ENCODE assay signal across 22 cellular contexts in the genomic region with DNA sequence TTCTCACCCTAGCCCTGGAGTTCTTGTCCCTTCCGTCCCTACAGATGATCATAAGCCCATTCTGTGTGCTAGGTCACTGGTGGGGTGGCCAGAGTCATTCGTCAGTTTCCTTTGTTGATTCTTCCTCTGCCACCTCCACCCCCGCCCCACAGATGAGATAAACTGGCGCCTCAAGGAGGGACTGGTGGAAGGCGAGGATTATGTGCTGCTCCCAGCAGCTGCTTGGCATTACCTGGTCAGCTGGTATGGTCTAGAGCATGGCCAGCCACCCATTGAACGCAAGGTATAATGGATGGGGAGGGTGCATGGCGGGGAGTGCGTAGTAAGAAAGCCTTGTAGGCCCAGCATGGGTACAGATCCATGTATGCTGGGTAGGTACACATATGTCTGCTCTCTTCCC.
"Had no signal": no experiment of that assay in that cellular context is flagged by ENCODE, and none has a peak within 500 bp of the region (broad histone marks: within the 10 kb centered on the region; RNA-seq: fewer than 3 reads in every experiment).

No MANE protein-coding gene starts in this region.

- ATAC-seq: activated CD8-positive, alpha-beta T cell treated with anti-CD3 and anti-CD28 coated beads for 36 hours; activated T-helper 17 cell treated with anti-CD3 and anti-CD28 coated beads, Interleukin-2, amount 50 U/mL, for 72 hours; body of pancreas; T-cell had no signal

- H3K27me3 Mint-ChIP-seq: activated CD4-positive, alpha-beta T cell treated with anti-CD3 and anti-CD28 coated beads, Interleukin-2, amount 10 ng/mL, durations not matched to agents 7 days and 5 days; activated CD8-positive, alpha-beta T cell treated with anti-CD3 and anti-CD28 coated beads for 36 hours; activated naive CD4-positive, alpha-beta T cell treated with anti-CD3 and anti-CD28 coated beads, Interleukin-2, amount 10 ng/mL, durations not matched to agents 7 days and 5 days; activated T-helper 17 cell treated with anti-CD3 and anti-CD28 coated beads, Interleukin-2, amount 50 U/mL, for 72 hours had no signal

- H3K9me3 Mint-ChIP-seq: activated CD4-positive, alpha-beta T cell treated with anti-CD3 and anti-CD28 coated beads, Interleukin-2, amount 10 ng/mL, durations not matched to agents 7 days and 5 days; activated CD8-positive, alpha-beta T cell treated with anti-CD3 and anti-CD28 coated beads for 36 hours; activated naive CD4-positive, alpha-beta T cell treated with anti-CD3 and anti-CD28 coated beads, Interleukin-2, amount 10 ng/mL, durations not matched to agents 7 days and 5 days; activated T-helper 17 cell treated with anti-CD3 and anti-CD28 coated beads, Interleukin-2, amount 50 U/mL, for 72 hours; T-cell had no signal

- H3K4me3 Mint-ChIP-seq: activated CD4-positive, alpha-beta T cell treated with anti-CD3 and anti-CD28 coated beads, Interleukin-2, amount 10 ng/mL, durations not matched to agents 7 days and 5 days; activated CD8-positive, alpha-beta T cell treated with anti-CD3 and anti-CD28 coated beads for 36 hours; activated naive CD4-positive, alpha-beta T cell treated with anti-CD3 and anti-CD28 coated beads, Interleukin-2, amount 10 ng/mL, durations not matched to agents 7 days and 5 days; activated T-helper 17 cell treated with anti-CD3 and anti-CD28 coated beads, Interleukin-2, amount 50 U/mL, for 72 hours; T-cell had no signal

- H3K27ac Mint-ChIP-seq: activated CD4-positive, alpha-beta T cell treated with anti-CD3 and anti-CD28 coated beads, Interleukin-2, amount 10 ng/mL, durations not matched to agents 7 days and 5 days; activated CD8-positive, alpha-beta T cell treated with anti-CD3 and anti-CD28 coated beads for 36 hours; activated naive CD4-positive, alpha-beta T cell treated with anti-CD3 and anti-CD28 coated beads, Interleukin-2, amount 10 ng/mL, durations not matched to agents 7 days and 5 days; activated T-helper 17 cell treated with anti-CD3 and anti-CD28 coated beads, Interleukin-2, amount 50 U/mL, for 72 hours; T-cell had no signal

- DNase-seq: activated CD4-positive, alpha-beta T cell treated with anti-CD3 and anti-CD28 coated beads, Interleukin-2, amount 10 ng/mL, durations not matched to agents 7 days and 5 days; activated CD4-positive, CD25-positive, alpha-beta regulatory T cell; activated CD8-positive, alpha-beta T cell treated with anti-CD3 and anti-CD28 coated beads for 36 hours; activated gamma-delta T cell; activated naive CD4-positive, alpha-beta T cell treated with anti-CD3 and anti-CD28 coated beads, Interleukin-2, amount 10 ng/mL, durations not matched to agents 7 days and 5 days; activated T-cell treated with anti-CD3 and anti-CD28 coated beads, Interleukin-2, amount 50 U/mL, for 48 hours; amniotic stem cell; body of pancreas; MM.1S; NCI-H1105; NCI-H1436; NCI-H1694 treated with DMSO at 0.1 percent for 48 hours; NCI-H2029 treated with DMSO at 0.1 percent for 48 hours; NCI-H345; NCI-H510A; NCI-H526 treated with DMSO at 0.1 percent for 48 hours; NCI-H82; SIG-M5; T-cell; T-helper 2 cell; T1000 had no signal
